15 cellular contexts compared by ENCODE assay signal in the genomic region with DNA sequence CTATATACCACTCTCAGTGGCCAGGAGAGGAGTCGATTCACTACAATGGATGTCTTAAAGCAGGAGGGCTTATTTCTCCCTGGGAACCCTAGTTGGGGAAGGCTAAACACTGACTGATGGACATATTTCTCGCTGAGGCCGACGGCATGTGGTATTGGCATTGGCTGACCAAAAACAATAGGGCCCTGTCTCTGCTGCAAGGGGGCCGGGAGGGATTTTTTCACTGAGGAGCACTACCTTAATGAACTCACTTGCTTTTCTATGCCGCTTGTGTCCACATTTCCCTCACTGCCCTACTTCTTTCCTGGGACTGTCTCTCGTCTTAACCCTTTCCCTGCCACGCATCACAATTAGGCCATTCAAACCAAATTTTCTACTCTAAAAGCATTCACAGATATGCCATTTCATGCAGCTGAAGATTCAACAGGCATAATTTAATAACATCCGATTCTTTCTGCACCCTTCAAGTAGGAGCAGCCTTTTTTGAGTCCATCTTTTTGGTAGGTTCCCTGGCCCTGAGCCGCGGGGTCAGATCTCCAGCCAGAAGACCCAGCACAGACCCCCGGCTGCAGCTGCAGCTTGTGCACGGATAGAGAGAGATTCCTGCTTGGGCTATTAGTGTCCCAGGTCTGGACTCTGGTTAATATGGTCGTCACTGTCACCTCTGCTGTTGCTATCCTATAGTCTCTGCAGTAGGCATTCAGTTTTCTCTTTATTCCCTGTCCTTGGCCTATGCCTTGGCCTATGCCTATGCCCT.
A peak's percentile ranks its signal among the peaks of the same experiment; 100 is the strongest.
DNase-seq lines count a peak whose midpoint lies in the region; ATAC-seq, FAIRE-seq and TF ChIP-seq lines count a peak whose summit lies in the region.
"Had no signal": no experiment of that assay in that cellular context is flagged by ENCODE, and none has a peak within 500 bp of the region (broad histone marks: within the 10 kb centered on the region; RNA-seq: fewer than 3 reads in every experiment).

No MANE protein-coding gene starts in this region.

- H2AK9ac ChIP-seq in IMR-90 (replicated peaks; ENCODE audit: low read depth, low read length, poor library complexity) = no peak overlapping the region

- H4K8ac ChIP-seq in IMR-90 (ENCODE audit: low read depth in 2 of 2, low read length in 2 of 2) = no peak overlapping the region

- no peak overlapping the region for H2BK15ac ChIP-seq in IMR-90 (ENCODE audit: low read depth, low read length)

- no peak for TF ChIP-seq POLR2A in IMR-90 (IDR thresholded peaks at IDR 0.05; ENCODE audit: low read depth, low read length)

- FAIRE-seq in pancreas (lab: Jason Lieb, UNC) = no peak

- H3K18ac ChIP-seq in IMR-90 (ENCODE audit: low read depth, low read length) = no peak overlapping the region

- dilution Hi-C loops in IMR-90 (cut with HindIII; ENCODE audit: low sequenced_read_pairs, unreplicated experiment) (no loop called here), mammary epithelial cell (cut with HindIII; ENCODE audit: low sequenced_read_pairs) (no loop called here)

- H2AFZ ChIP-seq in IMR-90 (replicated peaks; ENCODE audit: low read length, poor library complexity) = no peak overlapping the region
- peak overlapping the region; percentile 59 for H2AFZ ChIP-seq in mammary epithelial cell (ENCODE audit: low read depth, low read length)

- H3K79me1 ChIP-seq in IMR-90 (ENCODE audit: low read depth in 1 of 2, low read length in 2 of 2) = peaks cover 61 to 99% of the 10 kb centered on the region in 2 experiments

- no peak overlapping the region for H4K91ac ChIP-seq in IMR-90 (ENCODE audit: insufficient read depth, low read depth, low read length)

- BruUV-seq in IMR-90 (replicated peaks; lab: Mats Ljungman, UMichigan) = no TSS peak
- BruUV-seq in mammary epithelial cell (replicated peaks; lab: Mats Ljungman, UMichigan) = no TSS peak

- H4K20me1 ChIP-seq in IMR-90 (ENCODE audit: insufficient read depth, low read length) (peaks cover 97% of the 10 kb centered on the region), mammary epithelial cell (ENCODE audit: insufficient read depth, low read length) (no peaks in the 10 kb centered on the region)

- H3K14ac ChIP-seq in IMR-90 (replicated peaks; ENCODE audit: low read depth, low read length) = peak overlapping the region; percentile 25; the same call in 1 of the 2 replicates

- peaks cover 46% of the 10 kb centered on the region for H3K9me1 ChIP-seq in IMR-90 (ENCODE audit: insufficient read depth, low read length)

- H3K4me1 ChIP-seq in IMR-90 (ENCODE audit: control insufficient read depth, insufficient read depth, low read length) (peaks cover 15% of the 10 kb centered on the region), mammary epithelial cell (ENCODE audit: insufficient read depth, low read length) (peaks cover 55% of the 10 kb centered on the region), pancreas (peaks cover 31 to 61% (median 46%) of the 10 kb centered on the region in 3 donors), ascending aorta (peaks cover 2 to 19% of the 10 kb centered on the region in 2 donors)

- in situ Hi-C loops in IMR-90 (cut with MboI; ENCODE audit: low sequenced_read_pairs) (no loop called here), mammary epithelial cell (cut with MboI; ENCODE audit: low sequenced_read_pairs in 2 of 2) (no loop called here)

- H3K4me2 ChIP-seq in IMR-90 (ENCODE audit: low read depth, low read length) (peak overlapping the region; percentile 50; the same call in 1 of the 2 replicates), mammary epithelial cell (ENCODE audit: insufficient read depth, low read depth, low read length) (peak overlapping the region; percentile 53)

- H3K27ac ChIP-seq in IMR-90 (ENCODE audit: insufficient read depth, low read length) = no peak overlapping the region
- H3K27ac ChIP-seq in mammary epithelial cell (ENCODE audit: insufficient read depth, low read depth, low read length) = peak overlapping the region; percentile 68
- peak overlapping the region in 2 of 4 donors; percentile 84 to 88 for H3K27ac ChIP-seq in pancreas
- H3K27ac ChIP-seq in ascending aorta = no peak overlapping the region

- no peak overlapping the region for H2BK5ac ChIP-seq in IMR-90 (ENCODE audit: low read depth, low read length, poor library complexity, severe bottlenecking)

- H3K79me2 ChIP-seq in mammary epithelial cell (ENCODE audit: insufficient read depth, low read length) = peaks cover 73% of the 10 kb centered on the region

- no peak overlapping the region for H3K56ac ChIP-seq in IMR-90 (ENCODE audit: extremely low read depth, insufficient read depth, low read length)

- no peak overlapping the region for H3K4me3 ChIP-seq in IMR-90 (ENCODE audit: insufficient read depth, low read depth, low read length)
- no peak overlapping the region for H3K4me3 ChIP-seq in mammary epithelial cell (replicated peaks in 1 of 3; ENCODE audit: insufficient read depth in 1 of 3, low read depth in 2 of 3, low read length in 3 of 3)
- no peak overlapping the region for H3K4me3 ChIP-seq in pancreas
- H3K4me3 ChIP-seq in ascending aorta = no peak overlapping the region

- no peak overlapping the region for H3K9ac ChIP-seq in IMR-90 (ENCODE audit: low read depth, low read length)
- peak overlapping the region; percentile 45 for H3K9ac ChIP-seq in mammary epithelial cell (ENCODE audit: insufficient read depth, low read length)

- H3K9me3 ChIP-seq in IMR-90 (ENCODE audit: control insufficient read depth, insufficient read depth, low read length) (no peaks in the 10 kb centered on the region), mammary epithelial cell (replicated peaks; ENCODE audit: insufficient read depth, low read length) (no peaks in the 10 kb centered on the region), pancreas (no peaks in the 10 kb centered on the region), ascending aorta (no peaks in the 10 kb centered on the region)
- H3K9me3 ChIP-seq: BE2C had no signal

- TF ChIP-seq CTCF in IMR-90 (conservative IDR thresholded peaks at IDR 0.05; ENCODE audit: low read depth, low read length) (no peak), mammary epithelial cell (conservative IDR thresholded peaks at IDR 0.05 in 1 of 2, IDR thresholded peaks at IDR 0.05 in 1 of 2; ENCODE audit: extremely low read depth in 1 of 2, insufficient read depth in 1 of 2, low read depth in 1 of 2, low read length in 2 of 2) (no peak), pancreas (IDR thresholded peaks at IDR 0.05) (no peak), ascending aorta (IDR thresholded peaks at IDR 0.05) (no peak)

- H3K23ac ChIP-seq in IMR-90 (ENCODE audit: low read depth, low read length) = peak overlapping the region; percentile 59

- H3K27me3 ChIP-seq in IMR-90 (ENCODE audit: control insufficient read depth, insufficient read depth, low read length) (no peaks in the 10 kb centered on the region), mammary epithelial cell (ENCODE audit: insufficient read depth, low read length) (no peaks in the 10 kb centered on the region), pancreas (no peaks in the 10 kb centered on the region), ascending aorta (no peaks in the 10 kb centered on the region)
- H3K27me3 ChIP-seq: BE2C had no signal

- no peak for TF ChIP-seq RAD21 in IMR-90 (IDR thresholded peaks at IDR 0.05; ENCODE audit: low read length)

- DNase-seq in IMR-90 = no peak
- DNase-seq in mammary epithelial cell = peak; percentile 24
- no peak for DNase-seq in left lobe of liver (ENCODE audit: low spot score)
- DNase-seq in pancreas = no peak
- no peak for DNase-seq in ascending aorta (ENCODE audit: low spot score in 2 of 2)
- DNase-seq in hepatic stellate cell (ENCODE audit: low spot score) = no peak
- no peak for DNase-seq in stimulated activated CD4-positive, alpha-beta T cell treated with anti-CD3 and anti-CD28 coated beads, Interleukin-2, amount 100 ng/mL, for 48 hours
- DNase-seq: activated naive CD4-positive, alpha-beta T cell treated with Interleukin-2 at 50 U/mL for 16 hours; BE2C; NCI-H1436 treated with DMSO at 0.1 percent for 48 hours; NCI-H526 treated with DMSO at 0.1 percent for 48 hours; SHP77; stimulated activated CD4-positive, alpha-beta T cell treated with anti-CD3 and anti-CD28 coated beads, Interleukin-4, amount 100 ng/mL, for 4 hours; stimulated activated naive CD8-positive, alpha-beta T cell treated with anti-CD3 and anti-CD28 coated beads, Interleukin-15, Interleukin-2, amounts not matched to agents 100 U/mL and 50 U/mL, for 24 hours had no signal

- POLR2A ChIA-PET in IMR-90 (lab: Charles Lee; ENCODE audit: unreplicated experiment) = no interaction called here

- no peak overlapping the region for H2AK5ac ChIP-seq in IMR-90 (ENCODE audit: low read depth, low read length)

- no peak overlapping the region for H2BK20ac ChIP-seq in IMR-90 (ENCODE audit: low read depth, low read length)

- no peak overlapping the region for H4K5ac ChIP-seq in IMR-90 (ENCODE audit: low read depth, low read length)

- CTCF ChIA-PET in IMR-90 (lab: Yijun Ruan, JAX) (no interaction called here), mammary epithelial cell (lab: Charles Lee; ENCODE audit: low non-redundant PET) (no interaction called here)

- no peak overlapping the region for H3K4ac ChIP-seq in IMR-90 (ENCODE audit: low read depth, low read length)

- H2BK120ac ChIP-seq in IMR-90 (ENCODE audit: low read depth, low read length) = no peak overlapping the region

- 82% methylated on average over 10 of the region's 14 CpGs; no CpG with 5 or more reads in 1 of the 2 experiments for WGBS in IMR-90 (ENCODE audit: extremely low coverage in 2 of 2, insufficient read length in 1 of 2), 2 experiments
- WGBS in mammary epithelial cell (ENCODE audit: low coverage, missing lambda C conversion rate) = 31% methylated on average over 12 of the region's 14 CpGs
- WGBS in pancreas, 2 donors = 47 to 52% methylated on average over 14 of the region's 14 CpGs

- H3K36me3 ChIP-seq in IMR-90 (ENCODE audit: control insufficient read depth, insufficient read depth, low read length) (peaks cover 24% of the 10 kb centered on the region; the same call in 1 of the 2 replicates), mammary epithelial cell (ENCODE audit: insufficient read depth, low read length) (no peaks in the 10 kb centered on the region), pancreas (no peaks in the 10 kb centered on the region), ascending aorta (no peaks in the 10 kb centered on the region)
- H3K36me3 ChIP-seq: BE2C had no signal

- intact Hi-C loops in IMR-90 (cut with micrococcal nuclease) (no loop called here), mammary epithelial cell (cut with micrococcal nuclease) (no loop called here), pancreas (cut with DNase I) (no loop called here), ascending aorta (cut with DNase I) (no loop called here)

- ATAC-seq in IMR-90 (ENCODE audit: low read depth) (no peak), left lobe of liver (peak; percentile 17), pancreas (peak in 3 of 4 donors; percentile 4 to 13 (median 8)), GM21367 (IDR thresholded peaks at IDR 0.05; ENCODE audit: unreplicated experiment) (no peak)
- ATAC-seq: stimulated activated naive CD8-positive, alpha-beta T cell treated with anti-CD3 and anti-CD28 coated beads, Interleukin-15, Interleukin-2, amounts not matched to agents 100 U/mL and 50 U/mL, for 24 hours had no signal

Comparison
In these comparisons a context has a peak if more than half of its experiments do, and no peak if none do; other contexts are left out.
1. ATAC-seq: peak in left lobe of liver (single experiment) and pancreas (3 of 4); none in IMR-90 (single experiment) and GM21367 (single experiment).